ENCODE assay signal across 9 cellular contexts in genomic region chrX:109484886-109485285, GRCh38. TPM values are rescaled to one million over a fixed set of nuclear protein-coding genes. Genes with fewer than 3 reads are reported as not detected.
"Had no signal": no experiment of that assay in that cellular context is flagged by ENCODE, and none has a peak within 500 bp of the region (broad histone marks: within the 10 kb centered on the region; RNA-seq: fewer than 3 reads in every experiment).

No MANE protein-coding gene starts in this region.

- FAIRE-seq: HepG2 had no signal

- H3K36me3 Mint-ChIP-seq: IgD-negative memory B cell had no signal

- H3K27ac ChIP-seq: GM23248, HL-60 had no signal

- H3K9ac ChIP-seq: GM23248 had no signal

- H3K4me3 ChIP-seq: GM23248, HAP-1 had no signal

- H2AFZ ChIP-seq: GM23248 had no signal

- H3K9me3 ChIP-seq: HAP-1 had no signal

- DNase-seq: GM23248, GOT3, H7, HFFc6 had no signal

- H3K36me3 ChIP-seq: HAP-1 had no signal

- ATAC-seq: HepG2 had no signal

- H3K27ac Mint-ChIP-seq: HFFc6, IgD-negative memory B cell had no signal

- H3K4me3 Mint-ChIP-seq: HFFc6 had no signal

- H3K4me1 ChIP-seq: HAP-1 had no signal

- H3K9me3 Mint-ChIP-seq: HFFc6, IgD-negative memory B cell had no signal

RNA-seq across cellular contexts. Expression of gene GUCY2F, which starts 3.0 kb away (rescaled TPM):
- total RNA-seq: GM23248, H4, HepG2, HFFc6 had no signal
- polyA plus RNA-seq: GM23248, IgD-negative memory B cell had no signal
